Comparison of ENCODE assay signal across 20 cellular contexts in the genomic region with DNA sequence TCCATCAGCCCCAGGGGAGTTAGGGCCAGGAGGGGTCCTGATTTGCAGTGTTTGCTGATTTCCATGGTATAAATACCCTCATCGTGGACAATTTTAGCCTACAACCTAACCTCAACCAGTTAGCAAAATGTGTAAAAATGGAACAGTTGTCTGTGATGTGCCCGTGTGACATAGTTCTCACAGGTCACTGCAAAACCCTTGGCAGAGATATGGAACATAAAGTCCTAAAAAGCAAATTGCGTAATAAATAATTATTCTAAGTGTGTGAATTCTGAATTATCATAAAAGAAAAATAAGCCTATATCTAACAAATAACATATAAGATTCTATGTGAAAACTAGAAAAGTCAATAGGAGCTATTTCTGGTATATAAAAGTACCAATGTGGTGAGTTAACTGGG. TPM values are rescaled to one million over a fixed set of nuclear protein-coding genes. Genes with fewer than 3 reads are reported as not detected.
A peak's percentile ranks its signal among the peaks of the same experiment; 100 is the strongest.
DNase-seq lines count a peak whose midpoint lies in the region; ATAC-seq, FAIRE-seq and TF ChIP-seq lines count a peak whose summit lies in the region.
"Had no signal": no experiment of that assay in that cellular context is flagged by ENCODE, and none has a peak within 500 bp of the region (broad histone marks: within the 10 kb centered on the region; RNA-seq: fewer than 3 reads in every experiment).

No MANE protein-coding gene starts in this region.

- POLR2A ChIA-PET in PC-3 (lab: Charles Lee; ENCODE audit: unreplicated experiment): no interaction called here

- DNase-seq in PC-3 (no peak), brain microvascular endothelial cell (no peak), keratinocyte (ENCODE audit: low read depth, low spot score) (no peak), suprapubic skin (ENCODE audit: low spot score in 2 of 2) (no peak), hepatic stellate cell (ENCODE audit: low spot score) (no peak), glutamatergic neuron (no peak)
- DNase-seq: AML-193, COR-L47, GF-D8, GOT3, MM.1S, NCI-H1092 treated with DMSO at 0.1 percent for 48 hours, NCI-H2081 treated with DMSO at 0.1 percent for 48 hours, NCI-H2227 treated with DMSO at 0.1 percent for 48 hours, NCI-H524, SHP77 treated with DMSO at 0.1 percent for 48 hours had no signal

- no peak for FAIRE-seq in keratinocyte (lab: Jason Lieb, UNC)
- FAIRE-seq: GM12891 had no signal

- no peak for TF ChIP-seq EP300 in suprapubic skin (IDR thresholded peaks at IDR 0.05)

- H3K79me2 ChIP-seq in PC-3 (ENCODE audit: low read length) (no peaks in the 10 kb centered on the region), keratinocyte (ENCODE audit: control insufficient read depth, insufficient read depth, low read length) (no peaks in the 10 kb centered on the region)

- no peaks in the 10 kb centered on the region for H4K20me1 ChIP-seq in PC-3 (ENCODE audit: low read length)
- H4K20me1 ChIP-seq in keratinocyte (ENCODE audit: control insufficient read depth, extremely low read depth, insufficient read depth, low read length): no peaks in the 10 kb centered on the region

- peaks cover 2% of the 10 kb centered on the region for H3K9me3 Mint-ChIP-seq in glutamatergic neuron (ENCODE audit: unreplicated experiment)

- no peak overlapping the region for H3K4me3 ChIP-seq in PC-3 (ENCODE audit: low read length)
- H3K4me3 ChIP-seq in brain microvascular endothelial cell (ENCODE audit: low read depth, low read length): no peak overlapping the region
- H3K4me3 ChIP-seq in keratinocyte (ENCODE audit: control insufficient read depth in 2 of 3, extremely low read depth in 1 of 3, insufficient read depth in 2 of 3, low read depth in 1 of 3, low read length in 3 of 3): no peak overlapping the region
- no peak overlapping the region for H3K4me3 ChIP-seq in suprapubic skin

- H3K9me3 ChIP-seq in PC-3 (ENCODE audit: low read length): no peaks in the 10 kb centered on the region
- H3K9me3 ChIP-seq in keratinocyte (ENCODE audit: control insufficient read depth, low read depth, low read length): no peaks in the 10 kb centered on the region
- no peaks in the 10 kb centered on the region for H3K9me3 ChIP-seq in suprapubic skin

- TF ChIP-seq POLR2A in suprapubic skin (IDR thresholded peaks at IDR 0.05): no peak

- no peaks in the 10 kb centered on the region for H3K9me2 ChIP-seq in PC-3 (replicated peaks; ENCODE audit: low read length)

- CTCF ChIA-PET in PC-3 (lab: Charles Lee): no interaction called here

- no peak for ATAC-seq in PC-3
- no peak for ATAC-seq in GM18520 (IDR thresholded peaks at IDR 0.05; ENCODE audit: unreplicated experiment)

- no peaks in the 10 kb centered on the region for H3F3A ChIP-seq in PC-3 (ENCODE audit: low read length, unreplicated experiment)

- H3K27ac ChIP-seq in PC-3 (ENCODE audit: low read length) (peak overlapping the region; percentile 83), brain microvascular endothelial cell (peak overlapping the region; percentile 44), keratinocyte (ENCODE audit: control insufficient read depth, insufficient read depth, low read length) (peak overlapping the region; percentile 97), suprapubic skin (peak overlapping the region; percentile 58)
- H3K27ac ChIP-seq: KMS-11 had no signal

- H3K4me2 ChIP-seq in PC-3 (ENCODE audit: low read length) (peak overlapping the region; percentile 50), keratinocyte (ENCODE audit: control insufficient read depth, extremely low read depth, insufficient read depth, low read depth, low read length) (peak overlapping the region; percentile 73)
- H3K4me2 ChIP-seq: KMS-11 had no signal

- no TSS peak for BruUV-seq in PC-3 (replicated peaks; lab: Mats Ljungman, UMichigan)

- H3K4me3 Mint-ChIP-seq in glutamatergic neuron (ENCODE audit: unreplicated experiment): no peak overlapping the region
- H3K4me3 Mint-ChIP-seq: CD14-positive monocyte had no signal

- no peak for TF ChIP-seq CTCF in PC-3 (conservative IDR thresholded peaks at IDR 0.05; ENCODE audit: low read depth, low read length)
- TF ChIP-seq CTCF in brain microvascular endothelial cell (IDR thresholded peaks at IDR 0.05; ENCODE audit: low read depth, low read length, missing control alignments): no peak
- TF ChIP-seq CTCF in keratinocyte (optimal IDR thresholded peaks at IDR 0.05 in 1 of 3, IDR thresholded peaks at IDR 0.05 in 1 of 3, conservative IDR thresholded peaks at IDR 0.05 in 1 of 3; ENCODE audit: extremely low read depth in 1 of 3, insufficient read depth in 2 of 3, low read length in 3 of 3): no peak
- no peak for TF ChIP-seq CTCF in suprapubic skin (IDR thresholded peaks at IDR 0.05)
- TF ChIP-seq CTCF in glutamatergic neuron (IDR thresholded peaks at IDR 0.05; ENCODE audit: partially characterized antibody, unreplicated experiment): no peak

- H3K27me3 Mint-ChIP-seq in glutamatergic neuron (ENCODE audit: unreplicated experiment): peaks cover 3% of the 10 kb centered on the region

- dilution Hi-C loops in keratinocyte (cut with MboI; ENCODE audit: extremely low pct_ligation_motif_present, low sequenced_read_pairs): no loop called here

- no peaks in the 10 kb centered on the region for H3K27me3 ChIP-seq in PC-3 (ENCODE audit: low read length)
- no peaks in the 10 kb centered on the region for H3K27me3 ChIP-seq in brain microvascular endothelial cell (replicated peaks)
- no peaks in the 10 kb centered on the region for H3K27me3 ChIP-seq in keratinocyte (ENCODE audit: control insufficient read depth, extremely low read depth, insufficient read depth, low read length)
- no peaks in the 10 kb centered on the region for H3K27me3 ChIP-seq in suprapubic skin

- H3K27ac Mint-ChIP-seq in glutamatergic neuron (ENCODE audit: unreplicated experiment): no peak overlapping the region

- H3K9me1 ChIP-seq in keratinocyte (ENCODE audit: control insufficient read depth, extremely low read depth, insufficient read depth, low read length): no peaks in the 10 kb centered on the region

- H3K36me3 ChIP-seq in PC-3 (ENCODE audit: low read depth, low read length) (no peaks in the 10 kb centered on the region), brain microvascular endothelial cell (replicated peaks) (no peaks in the 10 kb centered on the region), keratinocyte (ENCODE audit: control insufficient read depth in 2 of 2, extremely low read depth in 1 of 2, insufficient read depth in 2 of 2, low read length in 2 of 2) (no peaks in the 10 kb centered on the region), suprapubic skin (no peaks in the 10 kb centered on the region)

- H3K4me1 Mint-ChIP-seq in glutamatergic neuron (ENCODE audit: low read depth, unreplicated experiment): peaks cover 16% of the 10 kb centered on the region

- no peaks in the 10 kb centered on the region for H3K36me3 Mint-ChIP-seq in glutamatergic neuron (ENCODE audit: unreplicated experiment)
- H3K36me3 Mint-ChIP-seq: CD14-positive monocyte had no signal

- intact Hi-C loops in PC-3 (cut with micrococcal nuclease): no loop called here

- H2AFZ ChIP-seq in PC-3 (ENCODE audit: low read length) (no peak overlapping the region), keratinocyte (ENCODE audit: control insufficient read depth, low read length) (no peak overlapping the region)

- H3K9ac ChIP-seq in PC-3 (ENCODE audit: low read length): no peak overlapping the region; the same call in 1 of the 2 replicates
- peak overlapping the region; percentile 9 for H3K9ac ChIP-seq in keratinocyte (ENCODE audit: control insufficient read depth, extremely low read depth, insufficient read depth, low read length)
- H3K9ac ChIP-seq: KMS-11 had no signal

- H3K4me1 ChIP-seq in PC-3 (ENCODE audit: insufficient read depth, low read length): peaks cover 38% of the 10 kb centered on the region
- peaks cover 44% of the 10 kb centered on the region for H3K4me1 ChIP-seq in keratinocyte (ENCODE audit: control insufficient read depth, extremely low read depth, insufficient read depth, low read length)
- peaks cover 25% of the 10 kb centered on the region for H3K4me1 ChIP-seq in suprapubic skin

- WGBS in suprapubic skin: 69% methylated on average over 3 of the region's 3 CpGs

- in situ Hi-C loops in brain microvascular endothelial cell (cut with HindIII; ENCODE audit: low pct_ligation_motif_present, low sequenced_read_pairs): no loop called here

RNA-seq across cellular contexts. Expression of a gene that starts 32.0 kb away (rescaled TPM):
- 7.0 and 7.8 TPM in 2 replicates for total RNA-seq in PC-3 (2014; rRNA removed)
- polyA plus RNA-seq in keratinocyte: 8.9 to 18.9 TPM (median 18.2 TPM) in 3 replicates
- polyA plus RNA-seq in keratinocyte (2011; ENCODE audit: low read depth): 2.1 TPM
- 14.5 and 22.9 TPM in 2 replicates for polyA plus RNA-seq in keratinocyte (2011; cell fraction: cytosol; rRNA removed)
- polyA plus RNA-seq in keratinocyte (2011; cell fraction: nucleus; rRNA removed): 15.1 and 18.9 TPM in 2 replicates
- polyA plus RNA-seq in keratinocyte (2012; ENCODE audit: low replicate concordance): 6.3 and 28.6 TPM in 2 replicates
- polyA minus RNA-seq in keratinocyte: 12.8 to 25.6 TPM (median 19.9 TPM) in 3 replicates
- polyA minus RNA-seq in keratinocyte (2011; cell fraction: cytosol; rRNA and poly(A)+ RNA removed): 34.7 TPM
- 17.6 and 27.0 TPM in 2 replicates for polyA minus RNA-seq in keratinocyte (2011; cell fraction: nucleus; rRNA and poly(A)+ RNA removed)
- total RNA-seq in suprapubic skin: 10 to 100 TPM; 27.3 to 61.7 (median 35.3) TPM
- total RNA-seq in glutamatergic neuron (ENCODE audit: unreplicated experiment): 11.3 TPM

Comparison
In these comparisons a context has a peak if more than half of its experiments do, and no peak if none do; other contexts are left out.
1. H3K27ac ChIP-seq: peak in every context shown above with its lines; median percentile 97 in keratinocyte; 83 in PC-3; 58 in suprapubic skin; 44 in brain microvascular endothelial cell.